ENCODE assay signal across 8 cellular contexts in genomic region chr9:21326526-21327139, GRCh38. TPM values are rescaled to one million over a fixed set of nuclear protein-coding genes. Genes with fewer than 3 reads are reported as not detected.
A peak's percentile ranks its signal among the peaks of the same experiment; 100 is the strongest.
DNase-seq lines count a peak whose midpoint lies in the region; ATAC-seq and TF ChIP-seq lines count a peak whose summit lies in the region.

No MANE protein-coding gene starts in this region.

- WGBS in psoas muscle, 3 donors: 34 to 40% (median 38%) methylated on average over 2 of the region's 2 CpGs

- H3K4me1 ChIP-seq in KMS-11 (ENCODE audit: low read depth, poor library complexity, severe bottlenecking): peaks cover 5% of the 10 kb centered on the region
- peaks cover 41% of the 10 kb centered on the region for H3K4me1 ChIP-seq in psoas muscle

- TF ChIP-seq CTCF in KMS-11 (conservative IDR thresholded peaks at IDR 0.05; ENCODE audit: low read depth, low read length) (peak; percentile 76), fibroblast of the aortic adventitia (IDR thresholded peaks at IDR 0.05; ENCODE audit: insufficient read depth, low read length) (peak; percentile 63), psoas muscle (IDR thresholded peaks at IDR 0.05) (peak; percentile 72)

- peak; percentile 85 for ATAC-seq in GM21619 (IDR thresholded peaks at IDR 0.05; ENCODE audit: unreplicated experiment)
- ATAC-seq in SK-N-SH treated with all-trans-retinoic acid at 6 μM for 48 hours: peak; percentile 92
- ATAC-seq in psoas muscle: peak; percentile 61 to 90 (median 70)

- H3K36me3 ChIP-seq in KMS-11 (ENCODE audit: insufficient read depth) (no peaks in the 10 kb centered on the region), psoas muscle (ENCODE audit: insufficient read depth in 1 of 2, low read depth in 1 of 2) (peaks cover 0 to 38% of the 10 kb centered on the region in 2 donors)

- H2AFZ ChIP-seq in KMS-11 (ENCODE audit: low read depth): no peak overlapping the region

- DNase-seq in NCI-H510A treated with DMSO at 0.1 percent for 48 hours (lab: John Stamatoyannopoulos, UW) (peak; percentile 36), NCI-H510A (lab: John Stamatoyannopoulos, UW) (no peak), fibroblast of the aortic adventitia (ENCODE audit: low read depth) (peak; percentile 64), psoas muscle (no peak), amygdala (lab: John Stamatoyannopoulos, UW) (no peak)

- no peaks in the 10 kb centered on the region; the same call in 1 of the 2 replicates for H4K20me1 ChIP-seq in KMS-11 (ENCODE audit: insufficient read depth)

- H3K27ac ChIP-seq in KMS-11 (no peak overlapping the region), psoas muscle (no peak overlapping the region)

- H3K9ac ChIP-seq in KMS-11: no peak overlapping the region

- peaks cover 17% of the 10 kb centered on the region; the same call in 1 of the 2 replicates for H3K79me2 ChIP-seq in KMS-11 (ENCODE audit: insufficient read depth, low read depth)

- H3K4me2 ChIP-seq in KMS-11: no peak overlapping the region

- no peaks in the 10 kb centered on the region for H3K27me3 ChIP-seq in KMS-11 (ENCODE audit: insufficient read depth, low read depth)
- no peaks in the 10 kb centered on the region for H3K27me3 ChIP-seq in psoas muscle (ENCODE audit: insufficient read depth in 3 of 3, low read length in 2 of 3)

- H3K4me3 ChIP-seq in KMS-11 (IDR thresholded peaks at IDR 0.05; ENCODE audit: insufficient read depth, low read depth, low read length) (no peak overlapping the region), fibroblast of the aortic adventitia (ENCODE audit: low read depth, low read length) (no peak overlapping the region), psoas muscle (no peak overlapping the region)

- intact Hi-C loops in psoas muscle (cut with DNase I): loop anchor here (5.0 kb wide), 1 partner anchor 71 kb away; no protein-coding TSS in a partner anchor

- H3K9me3 ChIP-seq in psoas muscle: no peaks in the 10 kb centered on the region

TF ChIP-seq in SK-N-SH treated with all-trans-retinoic acid at 6 μM for 48 hours, 23 proteins besides CTCF, POLR2A, EP300 and RAD21:
- TF ChIP-seq ZNF70 (CRISPR knock-in tag; IDR thresholded peaks at IDR 0.05): no peak
- no peak for TF ChIP-seq ZNF8 (CRISPR knock-in tag; IDR thresholded peaks at IDR 0.05)
- no peak for TF ChIP-seq SNAI2 (CRISPR knock-in tag; IDR thresholded peaks at IDR 0.05)
- TF ChIP-seq ISL1 (CRISPR knock-in tag; IDR thresholded peaks at IDR 0.05): no peak
- TF ChIP-seq PPARA (CRISPR knock-in tag; IDR thresholded peaks at IDR 0.05; ENCODE audit: borderline replicate concordance): no peak
- no peak for TF ChIP-seq TCF4 (CRISPR knock-in tag; IDR thresholded peaks at IDR 0.05; ENCODE audit: borderline replicate concordance)
- TF ChIP-seq, protein P1, sequence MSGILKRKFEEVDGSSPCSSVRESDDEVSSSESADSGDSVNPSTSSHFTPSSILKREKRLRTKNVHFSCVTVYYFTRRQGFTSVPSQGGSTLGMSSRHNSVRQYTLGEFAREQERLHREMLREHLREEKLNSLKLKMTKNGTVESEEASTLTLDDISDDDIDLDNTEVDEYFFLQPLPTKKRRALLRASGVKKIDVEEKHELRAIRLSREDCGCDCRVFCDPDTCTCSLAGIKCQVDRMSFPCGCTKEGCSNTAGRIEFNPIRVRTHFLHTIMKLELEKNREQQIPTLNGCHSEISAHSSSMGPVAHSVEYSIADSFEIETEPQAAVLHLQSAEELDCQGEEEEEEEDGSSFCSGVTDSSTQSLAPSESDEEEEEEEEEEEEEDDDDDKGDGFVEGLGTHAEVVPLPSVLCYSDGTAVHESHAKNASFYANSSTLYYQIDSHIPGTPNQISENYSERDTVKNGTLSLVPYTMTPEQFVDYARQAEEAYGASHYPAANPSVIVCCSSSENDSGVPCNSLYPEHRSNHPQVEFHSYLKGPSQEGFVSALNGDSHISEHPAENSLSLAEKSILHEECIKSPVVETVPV (CRISPR knock-in tag; IDR thresholded peaks at IDR 0.05): no peak
- TF ChIP-seq OSR1 (CRISPR knock-in tag; IDR thresholded peaks at IDR 0.05): no peak
- no peak for TF ChIP-seq ARNTL (CRISPR knock-in tag; IDR thresholded peaks at IDR 0.05; ENCODE audit: borderline replicate concordance, low read depth)
- TF ChIP-seq, protein P2, sequence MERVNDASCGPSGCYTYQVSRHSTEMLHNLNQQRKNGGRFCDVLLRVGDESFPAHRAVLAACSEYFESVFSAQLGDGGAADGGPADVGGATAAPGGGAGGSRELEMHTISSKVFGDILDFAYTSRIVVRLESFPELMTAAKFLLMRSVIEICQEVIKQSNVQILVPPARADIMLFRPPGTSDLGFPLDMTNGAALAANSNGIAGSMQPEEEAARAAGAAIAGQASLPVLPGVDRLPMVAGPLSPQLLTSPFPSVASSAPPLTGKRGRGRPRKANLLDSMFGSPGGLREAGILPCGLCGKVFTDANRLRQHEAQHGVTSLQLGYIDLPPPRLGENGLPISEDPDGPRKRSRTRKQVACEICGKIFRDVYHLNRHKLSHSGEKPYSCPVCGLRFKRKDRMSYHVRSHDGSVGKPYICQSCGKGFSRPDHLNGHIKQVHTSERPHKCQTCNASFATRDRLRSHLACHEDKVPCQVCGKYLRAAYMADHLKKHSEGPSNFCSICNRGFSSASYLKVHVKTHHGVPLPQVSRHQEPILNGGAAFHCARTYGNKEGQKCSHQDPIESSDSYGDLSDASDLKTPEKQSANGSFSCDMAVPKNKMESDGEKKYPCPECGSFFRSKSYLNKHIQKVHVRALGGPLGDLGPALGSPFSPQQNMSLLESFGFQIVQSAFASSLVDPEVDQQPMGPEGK (CRISPR knock-in tag; IDR thresholded peaks at IDR 0.05; ENCODE audit: borderline replicate concordance): no peak
- no peak for TF ChIP-seq ESRRG (CRISPR knock-in tag; IDR thresholded peaks at IDR 0.05)
- no peak for TF ChIP-seq ZFP3 (CRISPR knock-in tag; IDR thresholded peaks at IDR 0.05)
- TF ChIP-seq ZC3H10 (CRISPR knock-in tag; IDR thresholded peaks at IDR 0.05): no peak
- no peak for TF ChIP-seq TOX (CRISPR knock-in tag; IDR thresholded peaks at IDR 0.05; ENCODE audit: borderline replicate concordance)
- TF ChIP-seq GLIS3 (CRISPR knock-in tag; IDR thresholded peaks at IDR 0.05): no peak
- TF ChIP-seq, protein P3, sequence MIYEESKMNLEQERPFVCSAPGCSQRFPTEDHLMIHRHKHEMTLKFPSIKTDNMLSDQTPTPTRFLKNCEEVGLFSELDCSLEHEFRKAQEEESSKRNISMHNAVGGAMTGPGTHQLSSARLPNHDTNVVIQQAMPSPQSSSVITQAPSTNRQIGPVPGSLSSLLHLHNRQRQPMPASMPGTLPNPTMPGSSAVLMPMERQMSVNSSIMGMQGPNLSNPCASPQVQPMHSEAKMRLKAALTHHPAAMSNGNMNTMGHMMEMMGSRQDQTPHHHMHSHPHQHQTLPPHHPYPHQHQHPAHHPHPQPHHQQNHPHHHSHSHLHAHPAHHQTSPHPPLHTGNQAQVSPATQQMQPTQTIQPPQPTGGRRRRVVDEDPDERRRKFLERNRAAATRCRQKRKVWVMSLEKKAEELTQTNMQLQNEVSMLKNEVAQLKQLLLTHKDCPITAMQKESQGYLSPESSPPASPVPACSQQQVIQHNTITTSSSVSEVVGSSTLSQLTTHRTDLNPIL (CRISPR knock-in tag; IDR thresholded peaks at IDR 0.05; ENCODE audit: low read depth): no peak
- TF ChIP-seq CSDC2 (CRISPR knock-in tag; IDR thresholded peaks at IDR 0.05): no peak

RNA-seq across cellular contexts. Expression of gene KLHL9, which starts 8.6 kb away (rescaled TPM):
- 39.0 and 48.4 TPM in 2 replicates for total RNA-seq in fibroblast of the aortic adventitia (ENCODE audit: low replicate concordance)
- 10 to 100 TPM in 1 of 4 donors, 1 to 10 TPM in 3; 7.5 to 10.2 (median 8.0) TPM for total RNA-seq in psoas muscle
- 1 to 10 TPM; 3.6 to 8.4 (median 5.2) TPM for polyA plus RNA-seq in psoas muscle

RNA-seq across cellular contexts. Expression of gene IFNA5, which starts 21.5 kb away (rescaled TPM):
- 0.09 TPM in 1 of 2 replicates, not detected in the other for total RNA-seq in fibroblast of the aortic adventitia (ENCODE audit: low replicate concordance)
- not detected for total RNA-seq in psoas muscle
- under 1 TPM in 1 of 3 donors, not detected in 2; 0.05 TPM for polyA plus RNA-seq in psoas muscle

RNA-seq across cellular contexts. Expression of gene IFNA6, which starts 24.1 kb away (rescaled TPM):
- total RNA-seq in fibroblast of the aortic adventitia (ENCODE audit: low replicate concordance) (not detected in 2 replicates), psoas muscle (not detected)
- not detected for polyA plus RNA-seq in psoas muscle

RNA-seq across cellular contexts. Expression of gene IFNA13, which starts 41.2 kb away (rescaled TPM):
- total RNA-seq in fibroblast of the aortic adventitia (ENCODE audit: low replicate concordance): not detected in 2 replicates
- total RNA-seq in psoas muscle: not detected
- polyA plus RNA-seq in psoas muscle: not detected

RNA-seq across cellular contexts. Expression of gene IFNA2, which starts 58.6 kb away (rescaled TPM):
- total RNA-seq in fibroblast of the aortic adventitia (ENCODE audit: low replicate concordance) (not detected in 2 replicates), psoas muscle (not detected)
- polyA plus RNA-seq in psoas muscle: not detected

Comparison
In these comparisons a context has a peak if more than half of its experiments do, and no peak if none do; other contexts are left out.
1. DNase-seq: peak in NCI-H510A treated with DMSO at 0.1 percent for 48 hours (single experiment) and fibroblast of the aortic adventitia (single experiment); none in NCI-H510A (single experiment), psoas muscle (0 of 2) and amygdala (0 of 56).
2. Peak in every context shown above with its lines, with median percentiles within 50 percentile points of each other: ATAC-seq and CTCF ChIP-seq.